29 cellular contexts compared by ENCODE assay signal in the genomic region with DNA sequence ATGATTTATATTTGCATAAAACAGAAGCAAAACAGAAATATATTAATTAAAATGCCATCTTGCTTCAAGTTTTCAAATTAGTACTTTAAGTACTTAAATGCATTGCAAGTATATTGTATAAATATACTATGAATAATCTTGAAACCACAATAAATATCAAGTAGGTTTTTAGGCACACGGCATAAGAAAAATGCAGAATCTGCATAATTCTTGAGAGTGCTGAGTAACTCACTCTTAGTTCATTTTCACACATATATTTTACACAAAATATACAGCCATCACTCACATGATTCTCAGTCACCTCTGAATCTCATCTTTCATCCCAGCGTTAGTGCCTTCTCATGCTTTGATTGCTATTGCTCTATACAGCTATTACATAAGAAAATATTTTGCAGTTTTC. TPM values are rescaled to one million over a fixed set of nuclear protein-coding genes. Genes with fewer than 3 reads are reported as not detected.
"Had no signal": no experiment of that assay in that cellular context is flagged by ENCODE, and none has a peak within 500 bp of the region (broad histone marks: within the 10 kb centered on the region; RNA-seq: fewer than 3 reads in every experiment).

No MANE protein-coding gene starts in this region.

- H3K4me2 ChIP-seq: neural progenitor cell, smooth muscle cell had no signal

- ATAC-seq: natural killer cell; psoas muscle; right cardiac atrium; sciatic nerve; stimulated activated memory B cell treated with anti-CD40 and anti-IgM and Interleukin-4, amounts not matched to agents 10 μg/mL and 1 μg/mL and 100 μg/mL, for 72 hours; stimulated activated naive CD8-positive, alpha-beta T cell treated with anti-CD3 and anti-CD28 coated beads, Interleukin-15, amount 100 ng/mL, for 72 hours; stimulated activated naive CD8-positive, alpha-beta T cell treated with anti-CD3 and anti-CD28 coated beads, Interleukin-15, Interleukin-2, amounts not matched to agents 100 U/mL and 50 U/mL, for 24 hours; upper lobe of right lung had no signal

- H3K9me3 ChIP-seq: ovary, psoas muscle, spleen, suprapubic skin, testis, tibial artery, transverse colon, upper lobe of right lung had no signal

- H2AFZ ChIP-seq: neural progenitor cell, parathyroid adenoma had no signal

- H3K36me3 ChIP-seq: neural progenitor cell, ovary, spleen, suprapubic skin, tibial artery, transverse colon, upper lobe of right lung, uterus had no signal

- H3K9ac ChIP-seq: neural progenitor cell, parathyroid adenoma had no signal

- H3K79me2 ChIP-seq: parathyroid adenoma had no signal

- H3K4me1 ChIP-seq: neural progenitor cell, parathyroid adenoma, psoas muscle, spleen, suprapubic skin, testis, tibial artery, transverse colon, upper lobe of right lung, uterus had no signal

- DNase-seq: natural killer cell; occipital lobe; ovary; posterior cingulate gyrus; psoas muscle; right cardiac atrium; spleen; stimulated activated CD4-positive, alpha-beta T cell treated with anti-CD3 and anti-CD28 coated beads, Interleukin-12 subunit alpha, Interleukin-12 subunit beta, amount 100 ng/mL, for 4 hours; stimulated activated CD4-positive, alpha-beta T cell treated with anti-CD3 and anti-CD28 coated beads, Interleukin-1b, Interleukin-23, amount 100 ng/mL, for 48 hours; stimulated activated CD4-positive, alpha-beta T cell treated with anti-CD3 and anti-CD28 coated beads, Interleukin-4, amount 100 ng/mL, for 1 hour; stimulated activated CD4-positive, alpha-beta T cell treated with anti-CD3 and anti-CD28 coated beads, Interleukin-4, amount 100 ng/mL, for 4 hours; stimulated activated CD8-positive, alpha-beta memory T cell treated with anti-CD3 and anti-CD28 coated beads, Interleukin-4, amount 100 ng/mL, for 48 hours; stimulated activated naive CD4-positive, alpha-beta T cell; stimulated activated naive CD8-positive, alpha-beta T cell treated with anti-CD3 and anti-CD28 coated beads, Interleukin-15, amount 100 ng/mL, for 72 hours; stimulated activated naive CD8-positive, alpha-beta T cell treated with anti-CD3 and anti-CD28 coated beads, Interleukin-15, Interleukin-2, amounts not matched to agents 100 U/mL and 50 U/mL, for 24 hours; substantia nigra; testis; tibial artery; transverse colon; upper lobe of right lung; uterus had no signal

- H3K4me3 ChIP-seq: neural progenitor cell, ovary, psoas muscle, skin epidermis, smooth muscle cell, spleen, suprapubic skin, testis, tibial artery, transverse colon, upper lobe of right lung, uterus had no signal

- H3K27ac ChIP-seq: neural progenitor cell, ovary, parathyroid adenoma, psoas muscle, skin epidermis, spleen, suprapubic skin, testis, tibial artery, transverse colon, upper lobe of right lung, uterus had no signal

- H3K27me3 ChIP-seq: neural progenitor cell, ovary, suprapubic skin, testis, transverse colon, upper lobe of right lung, uterus had no signal

RNA-seq across cellular contexts. Expression of a gene that starts 51.9 kb away (rescaled TPM):
- total RNA-seq: natural killer cell, osteoblast, right cardiac atrium, upper lobe of right lung had no signal
